In the genomic region with DNA sequence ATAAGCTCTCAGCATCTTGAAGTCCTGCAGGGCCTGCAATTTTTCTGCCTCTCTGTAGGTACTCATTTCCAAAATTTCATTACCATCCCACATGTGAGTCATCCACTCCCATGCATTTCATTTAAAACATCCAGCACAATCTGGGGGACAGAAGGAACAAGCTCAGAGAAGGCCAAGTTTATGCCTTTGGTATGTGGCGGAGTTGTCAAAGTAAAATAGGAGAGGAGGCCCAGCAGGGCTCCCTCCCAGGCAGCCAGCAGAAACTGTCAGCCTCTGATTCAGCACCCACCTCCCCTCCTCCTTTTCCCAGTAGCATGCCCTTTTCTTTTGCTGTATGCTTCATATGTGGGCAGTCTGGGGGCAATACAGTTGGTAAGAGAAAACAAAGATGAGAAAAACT, we compare ENCODE assay signal across 18 cellular contexts.
DNase-seq lines count a peak whose midpoint lies in the region; ATAC-seq, FAIRE-seq and TF ChIP-seq lines count a peak whose summit lies in the region.
"Had no signal": no experiment of that assay in that cellular context is flagged by ENCODE, and none has a peak within 500 bp of the region (broad histone marks: within the 10 kb centered on the region; RNA-seq: fewer than 3 reads in every experiment).

No MANE protein-coding gene starts in this region.

- H3K27ac Mint-ChIP-seq in activated T-helper 17 cell treated with anti-CD3 and anti-CD28 coated beads, Interleukin-2, amount 50 U/mL, for 72 hours, result no peak overlapping the region
- H3K27ac Mint-ChIP-seq in activated CD4-positive, alpha-beta T cell treated with anti-CD3 and anti-CD28 coated beads, Interleukin-2, amount 10 ng/mL, durations not matched to agents 7 days and 5 days, result no peak overlapping the region
- no peak overlapping the region for H3K27ac Mint-ChIP-seq in natural killer cell
- H3K27ac Mint-ChIP-seq: activated B cell treated with CpG ODN at 0.5 μM for 24 hours; effector memory CD8-positive, alpha-beta T cell; neural progenitor cell had no signal

- no peaks in the 10 kb centered on the region for H3K9me3 Mint-ChIP-seq in activated T-helper 17 cell treated with anti-CD3 and anti-CD28 coated beads, Interleukin-2, amount 50 U/mL, for 72 hours
- H3K9me3 Mint-ChIP-seq in activated CD4-positive, alpha-beta T cell treated with anti-CD3 and anti-CD28 coated beads, Interleukin-2, amount 10 ng/mL, durations not matched to agents 7 days and 5 days, result no peaks in the 10 kb centered on the region
- H3K9me3 Mint-ChIP-seq in natural killer cell, result no peaks in the 10 kb centered on the region
- H3K9me3 Mint-ChIP-seq: activated B cell treated with CpG ODN at 0.5 μM for 24 hours; effector memory CD8-positive, alpha-beta T cell; neural progenitor cell had no signal

- H3K27me3 Mint-ChIP-seq in activated T-helper 17 cell treated with anti-CD3 and anti-CD28 coated beads, Interleukin-2, amount 50 U/mL, for 72 hours, result peaks cover 11% of the 10 kb centered on the region
- H3K27me3 Mint-ChIP-seq in activated CD4-positive, alpha-beta T cell treated with anti-CD3 and anti-CD28 coated beads, Interleukin-2, amount 10 ng/mL, durations not matched to agents 7 days and 5 days, result peaks cover 3% of the 10 kb centered on the region
- peaks cover 13 to 22% of the 10 kb centered on the region in 2 donors for H3K27me3 Mint-ChIP-seq in natural killer cell (ENCODE audit: low read depth in 2 of 2)

- H3K36me3 Mint-ChIP-seq in activated T-helper 17 cell treated with anti-CD3 and anti-CD28 coated beads, Interleukin-2, amount 50 U/mL, for 72 hours (ENCODE audit: low read depth), result no peaks in the 10 kb centered on the region
- no peaks in the 10 kb centered on the region for H3K36me3 Mint-ChIP-seq in activated CD4-positive, alpha-beta T cell treated with anti-CD3 and anti-CD28 coated beads, Interleukin-2, amount 10 ng/mL, durations not matched to agents 7 days and 5 days (ENCODE audit: low read depth)
- H3K36me3 Mint-ChIP-seq in natural killer cell, result no peaks in the 10 kb centered on the region
- H3K36me3 Mint-ChIP-seq: neural progenitor cell had no signal

- ATAC-seq in activated T-helper 17 cell treated with anti-CD3 and anti-CD28 coated beads, Interleukin-2, amount 50 U/mL, for 72 hours (replicated peaks), result no peak
- ATAC-seq in natural killer cell, result no peak
- ATAC-seq: effector memory CD8-positive, alpha-beta T cell; heart left ventricle; left lobe of liver had no signal

- DNase-seq in AG04450 (ENCODE audit: low read depth, low spot score) (no peak), HTR-8/SVneo (ENCODE audit: insufficient read length, low spot score) (peak; percentile 21), choroid plexus epithelial cell (ENCODE audit: low read depth) (peak; percentile 62), middle frontal gyrus (ENCODE audit: extremely low spot score, low spot score) (peak; percentile 50), UCSD-AML1 (lab: John Stamatoyannopoulos, UW; ENCODE audit: unreplicated experiment) (no peak), natural killer cell (no peak)
- DNase-seq in activated CD4-positive, alpha-beta T cell treated with anti-CD3 and anti-CD28 coated beads, Interleukin-2, amount 10 ng/mL, durations not matched to agents 7 days and 5 days, result no peak
- DNase-seq: activated B cell treated with CpG ODN at 0.5 μM for 24 hours; activated T-cell treated with anti-CD3 and anti-CD28 coated beads for 4 hours; amniotic stem cell; DMS79; effector memory CD8-positive, alpha-beta T cell; heart left ventricle; NCI-H2171 treated with DMSO at 0.1 percent for 48 hours; trophoblast cell had no signal

- H3K4me3 Mint-ChIP-seq in activated T-helper 17 cell treated with anti-CD3 and anti-CD28 coated beads, Interleukin-2, amount 50 U/mL, for 72 hours, result no peak overlapping the region
- H3K4me3 Mint-ChIP-seq in activated CD4-positive, alpha-beta T cell treated with anti-CD3 and anti-CD28 coated beads, Interleukin-2, amount 10 ng/mL, durations not matched to agents 7 days and 5 days, result no peak overlapping the region
- H3K4me3 Mint-ChIP-seq in natural killer cell, result no peak overlapping the region
- H3K4me3 Mint-ChIP-seq: activated B cell treated with CpG ODN at 0.5 μM for 24 hours; effector memory CD8-positive, alpha-beta T cell; neural progenitor cell had no signal

- H3K27ac ChIP-seq in AG04450 (ENCODE audit: low read depth, low read length), result peak overlapping the region; percentile 39
- H3K27ac ChIP-seq: heart left ventricle, neural progenitor cell had no signal

- H3K27me3 ChIP-seq in AG04450 (ENCODE audit: control insufficient read depth, insufficient read depth, low read length), result no peaks in the 10 kb centered on the region
- H3K27me3 ChIP-seq: heart left ventricle, neural progenitor cell had no signal

- no peak for FAIRE-seq in HTR-8/SVneo (lab: Jason Lieb, UNC)

- TF ChIP-seq CTCF in AG04450 (IDR thresholded peaks at IDR 0.05; ENCODE audit: low read depth, low read length) (no peak), choroid plexus epithelial cell (conservative IDR thresholded peaks at IDR 0.05; ENCODE audit: low read depth, low read length) (peak; percentile 6), natural killer cell (IDR thresholded peaks at IDR 0.05) (no peak)

- CTCF ChIA-PET in AG04450 (lab: Charles Lee), result interaction anchor here (1.3 to 1.4 kb wide), 2 partner anchors 11 to 22 kb away, joined by 3 to 6 read pairs; no protein-coding TSS in a partner anchor
- CTCF ChIA-PET in activated CD4-positive, alpha-beta T cell treated with anti-CD3 and anti-CD28 coated beads, Interleukin-2, amount 10 ng/mL, durations not matched to agents 7 days and 5 days (lab: Charles Lee), result no interaction called here

- intact Hi-C loops in natural killer cell (cut with micrococcal nuclease), result no loop called here

- H3K4me3 ChIP-seq in AG04450 (ENCODE audit: low read depth, low read length) (no peak overlapping the region), choroid plexus epithelial cell (ENCODE audit: low read depth, low read length) (no peak overlapping the region)
- H3K4me3 ChIP-seq: heart left ventricle, neural progenitor cell had no signal

- POLR2A ChIA-PET in AG04450 (lab: Yijun Ruan, JAX), result interaction anchor here (0.8 kb wide), 1 partner anchor 184 kb away, joined by 3 read pairs; no protein-coding TSS in a partner anchor
- POLR2A ChIA-PET in activated CD4-positive, alpha-beta T cell treated with anti-CD3 and anti-CD28 coated beads, Interleukin-2, amount 10 ng/mL, durations not matched to agents 7 days and 5 days (lab: Charles Lee), result no interaction called here

- H3K9me3 ChIP-seq in AG04450 (ENCODE audit: control insufficient read depth, insufficient read depth, low read length), result no peaks in the 10 kb centered on the region
- H3K9me3 ChIP-seq: heart left ventricle had no signal

- no peaks in the 10 kb centered on the region for H3K4me1 Mint-ChIP-seq in activated T-helper 17 cell treated with anti-CD3 and anti-CD28 coated beads, Interleukin-2, amount 50 U/mL, for 72 hours
- H3K4me1 Mint-ChIP-seq in activated CD4-positive, alpha-beta T cell treated with anti-CD3 and anti-CD28 coated beads, Interleukin-2, amount 10 ng/mL, durations not matched to agents 7 days and 5 days, result no peaks in the 10 kb centered on the region
- H3K4me1 Mint-ChIP-seq in natural killer cell, result no peaks in the 10 kb centered on the region
- H3K4me1 Mint-ChIP-seq: activated B cell treated with CpG ODN at 0.5 μM for 24 hours had no signal

Comparison
In these comparisons a context has a peak if more than half of its experiments do, and no peak if none do; other contexts are left out.
1. DNase-seq: peak in HTR-8/SVneo (single experiment), choroid plexus epithelial cell (single experiment) and middle frontal gyrus (single experiment); none in AG04450 (single experiment), UCSD-AML1 (single experiment), activated CD4-positive, alpha-beta T cell treated with anti-CD3 and anti-CD28 coated beads, Interleukin-2, amount 10 ng/mL, durations not matched to agents 7 days and 5 days (single experiment) and natural killer cell (single experiment).